Comparison of ENCODE assay signal across 18 cellular contexts in genomic region chr2:240457223-240458043, GRCh38. TPM values are rescaled to one million over a fixed set of nuclear protein-coding genes. Genes with fewer than 3 reads are reported as not detected.
DNase-seq lines count a peak whose midpoint lies in the region; TF ChIP-seq lines count a peak whose summit lies in the region.
"Had no signal": no experiment of that assay in that cellular context is flagged by ENCODE, and none has a peak within 500 bp of the region (broad histone marks: within the 10 kb centered on the region; RNA-seq: fewer than 3 reads in every experiment).

No MANE protein-coding gene starts in this region.

- H3K27ac ChIP-seq in HUES6 (ENCODE audit: low read depth, low read length): no peak overlapping the region
- no peak overlapping the region for H3K27ac ChIP-seq in colonic mucosa
- H3K27ac ChIP-seq in prostate gland: peak overlapping the region; percentile 82 to 90
- no peak overlapping the region for H3K27ac ChIP-seq in thyroid gland
- H3K27ac ChIP-seq: BLaER1 treated with 17β-estradiol and CSF1 and Interleukin-3, amounts not matched to agents 10 nM and 100 nM; body of pancreas; heart right ventricle; KMS-11; Peyer's patch; tibial artery had no signal

- H3K9me3 ChIP-seq in HUES6 (ENCODE audit: control insufficient read depth, insufficient read depth, low read depth, low read length): no peaks in the 10 kb centered on the region
- no peaks in the 10 kb centered on the region for H3K9me3 ChIP-seq in colonic mucosa
- H3K9me3 ChIP-seq in prostate gland: no peaks in the 10 kb centered on the region
- no peaks in the 10 kb centered on the region for H3K9me3 ChIP-seq in thyroid gland
- H3K9me3 ChIP-seq: BLaER1 treated with 17β-estradiol and CSF1 and Interleukin-3, amounts not matched to agents 10 nM and 100 nM; body of pancreas; heart right ventricle; Peyer's patch; tibial artery had no signal

- DNase-seq in colonic mucosa (peak; percentile 47), left kidney (ENCODE audit: low read depth, low spot score) (peak; percentile 51), prostate gland (ENCODE audit: low spot score) (no peak), thyroid gland (no peak), occipital lobe (lab: John Stamatoyannopoulos, UW) (no peak)
- DNase-seq in activated naive CD4-positive, alpha-beta T cell treated with anti-CD3 and anti-CD28 coated beads, Interleukin-2, amount 50 U/mL, for 16 hours: no peak
- DNase-seq: activated CD4-positive, alpha-beta T cell treated with anti-CD3 and anti-CD28 coated beads, Interleukin-2, amount 10 ng/mL, durations not matched to agents 24 days and 14 days; activated naive CD4-positive, alpha-beta T cell treated with anti-CD3 and anti-CD28 coated beads, Interleukin-2, amount 10 ng/mL, durations not matched to agents 7 days and 5 days; NCI-H1048; NCI-H2081; NCI-H69; Peyer's patch; tibial artery had no signal

- TF ChIP-seq CTCF in colonic mucosa (IDR thresholded peaks at IDR 0.05) (no peak), prostate gland (IDR thresholded peaks at IDR 0.05) (no peak), thyroid gland (IDR thresholded peaks at IDR 0.05) (no peak)

- H3K9ac ChIP-seq in HUES6 (ENCODE audit: low read length) (no peak overlapping the region), colonic mucosa (ENCODE audit: low read depth in 2 of 2, low read length in 2 of 2) (no peak overlapping the region)
- H3K9ac ChIP-seq: BLaER1 treated with 17β-estradiol and CSF1 and Interleukin-3, amounts not matched to agents 10 nM and 100 nM; KMS-11 had no signal

- H3K4me1 ChIP-seq in HUES6 (ENCODE audit: control insufficient read depth, insufficient read depth, low read length) (peaks cover 56% of the 10 kb centered on the region), colonic mucosa (peaks cover 4% of the 10 kb centered on the region), prostate gland (replicated peaks) (peaks cover 22% of the 10 kb centered on the region), thyroid gland (peaks cover 9 to 23% of the 10 kb centered on the region in 2 donors)

- intact Hi-C loops in colonic mucosa (cut with DNase I): no loop called here
- intact Hi-C loops in prostate gland (cut with DNase I): loop anchor here (10.0 kb wide), 1 partner anchor 107 kb away; the partner anchor contains the start of genes DUSP28 and RNPEPL1
- intact Hi-C loops in thyroid gland (cut with DNase I): no loop called here

- H3K27me3 ChIP-seq in HUES6 (ENCODE audit: control insufficient read depth, insufficient read depth, low read length): peaks cover 39% of the 10 kb centered on the region
- H3K27me3 ChIP-seq in colonic mucosa: peaks cover 32% of the 10 kb centered on the region
- no peaks in the 10 kb centered on the region for H3K27me3 ChIP-seq in prostate gland (replicated peaks; ENCODE audit: insufficient read depth)
- no peaks in the 10 kb centered on the region for H3K27me3 ChIP-seq in thyroid gland
- H3K27me3 ChIP-seq: body of pancreas, tibial artery had no signal

- no peaks in the 10 kb centered on the region for H3K36me3 ChIP-seq in HUES6 (ENCODE audit: control insufficient read depth, insufficient read depth, low read length)
- H3K36me3 ChIP-seq in colonic mucosa: no peaks in the 10 kb centered on the region
- no peaks in the 10 kb centered on the region for H3K36me3 ChIP-seq in prostate gland
- no peaks in the 10 kb centered on the region for H3K36me3 ChIP-seq in thyroid gland
- H3K36me3 ChIP-seq: BLaER1 treated with 17β-estradiol and CSF1 and Interleukin-3, amounts not matched to agents 10 nM and 100 nM; Peyer's patch had no signal

- WGBS in prostate gland: 58% methylated on average over 20 of the region's 22 CpGs
- 77 to 88% methylated on average over 14 to 17 of the region's 22 CpGs for WGBS in thyroid gland, 2 donors

- TF ChIP-seq POLR2A in prostate gland (IDR thresholded peaks at IDR 0.05) (no peak), thyroid gland (IDR thresholded peaks at IDR 0.05) (no peak)

- H3K4me3 ChIP-seq in HUES6 (ENCODE audit: low read depth, low read length) (peak overlapping the region; percentile 31; the same call in 1 of the 2 replicates), colonic mucosa (no peak overlapping the region), prostate gland (no peak overlapping the region), thyroid gland (replicated peaks in 1 of 3) (no peak overlapping the region)
- H3K4me3 ChIP-seq: BLaER1 treated with 17β-estradiol and CSF1 and Interleukin-3, amounts not matched to agents 10 nM and 100 nM; body of pancreas; heart right ventricle; Peyer's patch; tibial artery had no signal

RNA-seq across cellular contexts. Expression of gene GPC1, which starts 22.0 kb away (rescaled TPM):
- total RNA-seq in colonic mucosa (10 to 100 TPM; 19.0 to 23.1 TPM), prostate gland (100 to 1,000 TPM in 1 of 2 donors, 10 to 100 TPM in 1; 80.7 to 447 TPM), thyroid gland (10 to 100 TPM; 14.1 to 35.5 (median 26.8) TPM), occipital lobe (37.3 TPM)

Comparison
In these comparisons a context has a peak if more than half of its experiments do, and no peak if none do; other contexts are left out.
1. H3K27ac ChIP-seq: peak in prostate gland (2 of 2); none in HUES6 (single experiment), colonic mucosa (single experiment) and thyroid gland (0 of 3).
2. DNase-seq: peak in colonic mucosa (single experiment) and left kidney (single experiment); none in prostate gland (single experiment), thyroid gland (0 of 2), occipital lobe (single experiment) and activated naive CD4-positive, alpha-beta T cell treated with anti-CD3 and anti-CD28 coated beads, Interleukin-2, amount 50 U/mL, for 16 hours (single experiment).